Comparison of ENCODE assay signal across 16 cellular contexts in genomic region chr1:94623560-94624148, GRCh38.
DNase-seq lines count a peak whose midpoint lies in the region; ATAC-seq and TF ChIP-seq lines count a peak whose summit lies in the region.
"Had no signal": no experiment of that assay in that cellular context is flagged by ENCODE, and none has a peak within 500 bp of the region (broad histone marks: within the 10 kb centered on the region; RNA-seq: fewer than 3 reads in every experiment).

No MANE protein-coding gene starts in this region.

- peaks cover 22% of the 10 kb centered on the region for H3K4me1 Mint-ChIP-seq in brain
- H3K4me1 Mint-ChIP-seq: activated CD4-positive, alpha-beta T cell treated with anti-CD3 and anti-CD28 coated beads, Interleukin-2, amount 10 ng/mL, durations not matched to agents 24 days and 14 days; naive B cell had no signal

- no peak overlapping the region for H3K4me3 Mint-ChIP-seq in brain
- H3K4me3 Mint-ChIP-seq: activated CD4-positive, alpha-beta T cell treated with anti-CD3 and anti-CD28 coated beads, Interleukin-2, amount 10 ng/mL, durations not matched to agents 24 days and 14 days; activated T-cell treated with anti-CD3 and anti-CD28 coated beads, Interleukin-2, amount 50 U/mL, for 72 hours; naive B cell had no signal

- no peaks in the 10 kb centered on the region for H4K20me1 ChIP-seq in smooth muscle cell (ENCODE audit: low read depth)

- peaks cover 0 to 3% (median 0%) of the 10 kb centered on the region in 5 experiments for H3K9me3 Mint-ChIP-seq in brain
- H3K9me3 Mint-ChIP-seq: activated CD4-positive, alpha-beta T cell treated with anti-CD3 and anti-CD28 coated beads, Interleukin-2, amount 10 ng/mL, durations not matched to agents 24 days and 14 days; activated T-cell treated with anti-CD3 and anti-CD28 coated beads, Interleukin-2, amount 50 U/mL, for 72 hours had no signal

- TF ChIP-seq CTCF in brain (conservative IDR thresholded peaks at IDR 0.05) = no peak
- TF ChIP-seq CTCF in smooth muscle cell (IDR thresholded peaks at IDR 0.05; ENCODE audit: borderline replicate concordance, insufficient read depth, poor library complexity, severe bottlenecking) = no peak

- no peaks in the 10 kb centered on the region for H3K27me3 Mint-ChIP-seq in brain
- H3K27me3 Mint-ChIP-seq: activated CD4-positive, alpha-beta T cell treated with anti-CD3 and anti-CD28 coated beads, Interleukin-2, amount 10 ng/mL, durations not matched to agents 24 days and 14 days had no signal

- ATAC-seq in GM19467 (IDR thresholded peaks at IDR 0.05; ENCODE audit: unreplicated experiment) = no peak
- ATAC-seq: activated T-cell treated with anti-CD3 and anti-CD28 coated beads, Interleukin-2, amount 50 U/mL, for 72 hours; stimulated activated naive CD8-positive, alpha-beta T cell treated with anti-CD3 and anti-CD28 coated beads, Interleukin-15, Interleukin-2, amounts not matched to agents 100 U/mL and 50 U/mL, for 24 hours had no signal

- H3K9me3 ChIP-seq in HUES6 (ENCODE audit: control insufficient read depth, insufficient read depth, low read depth, low read length) (peaks cover 2% of the 10 kb centered on the region; the same call in 1 of the 2 replicates), smooth muscle cell (replicated peaks; ENCODE audit: low read depth) (no peaks in the 10 kb centered on the region)
- H3K9me3 ChIP-seq: ascending aorta had no signal

- no peak overlapping the region for H2AFZ ChIP-seq in smooth muscle cell (ENCODE audit: low read depth)

- peak overlapping the region; percentile 53 for H3K9ac ChIP-seq in HUES6 (ENCODE audit: low read length)
- H3K9ac ChIP-seq in smooth muscle cell (ENCODE audit: low read depth) = peak overlapping the region; percentile 84

- peaks cover 26% of the 10 kb centered on the region for H3F3A ChIP-seq in smooth muscle cell (ENCODE audit: low read depth)

- H3K27ac ChIP-seq in HUES6 (ENCODE audit: low read depth, low read length) = peak overlapping the region; percentile 44; the same call in 1 of the 2 replicates
- peak overlapping the region; percentile 97 for H3K27ac ChIP-seq in smooth muscle cell (ENCODE audit: low read depth)
- H3K27ac ChIP-seq: ascending aorta had no signal

- H3K4me2 ChIP-seq in smooth muscle cell = peak overlapping the region; percentile 68

- H3K27me3 ChIP-seq in HUES6 (ENCODE audit: control insufficient read depth, insufficient read depth, low read length) (no peaks in the 10 kb centered on the region; the same call in 1 of the 2 replicates), smooth muscle cell (ENCODE audit: low read depth) (no peaks in the 10 kb centered on the region)
- H3K27me3 ChIP-seq: ascending aorta had no signal

- no peaks in the 10 kb centered on the region for H3K79me2 ChIP-seq in smooth muscle cell (ENCODE audit: low read depth)

- no peaks in the 10 kb centered on the region for H3K36me3 Mint-ChIP-seq in brain

- peak overlapping the region in 3 of 5 experiments; percentile 9 to 53 (median 27) for H3K27ac Mint-ChIP-seq in brain
- H3K27ac Mint-ChIP-seq: activated CD4-positive, alpha-beta T cell treated with anti-CD3 and anti-CD28 coated beads, Interleukin-2, amount 10 ng/mL, durations not matched to agents 24 days and 14 days; activated T-cell treated with anti-CD3 and anti-CD28 coated beads, Interleukin-2, amount 50 U/mL, for 72 hours; naive B cell had no signal

- peaks cover 36% of the 10 kb centered on the region for H3K4me1 ChIP-seq in HUES6 (ENCODE audit: control insufficient read depth, insufficient read depth, low read length)
- peaks cover 33% of the 10 kb centered on the region for H3K4me1 ChIP-seq in smooth muscle cell (ENCODE audit: low read depth)
- H3K4me1 ChIP-seq: ascending aorta had no signal

- DNase-seq in kidney tubule cell (ENCODE audit: low spot score) (peak; percentile 65), smooth muscle cell (lab: John Stamatoyannopoulos, UW; ENCODE audit: unreplicated experiment) (no peak)
- no peak for DNase-seq in stimulated activated CD4-positive, alpha-beta T cell treated with anti-CD3 and anti-CD28 coated beads, Interleukin-1b, Interleukin-23, amount 100 ng/mL, for 48 hours
- no peak for DNase-seq in activated naive CD4-positive, alpha-beta T cell (lab: John Stamatoyannopoulos, UW)
- DNase-seq: activated CD4-positive, alpha-beta T cell treated with anti-CD3 and anti-CD28 coated beads, Interleukin-2, amount 10 ng/mL, durations not matched to agents 24 days and 14 days; activated T-cell treated with anti-CD3 and anti-CD28 coated beads, Interleukin-2, amount 50 U/mL, for 72 hours; effector memory CD4-positive, alpha-beta T cell; GF-D8; Kasumi-1; naive B cell; NCI-H1930; stimulated activated naive CD8-positive, alpha-beta T cell treated with anti-CD3 and anti-CD28 coated beads, Interleukin-15, Interleukin-2, amounts not matched to agents 100 U/mL and 50 U/mL, for 24 hours had no signal

- WGBS in smooth muscle cell (ENCODE audit: low lambda C conversion rate) = 11% methylated on average over 8 of the region's 8 CpGs

- no peak overlapping the region for H3K4me3 ChIP-seq in HUES6 (ENCODE audit: low read depth, low read length)
- no peak overlapping the region for H3K4me3 ChIP-seq in smooth muscle cell
- H3K4me3 ChIP-seq: ascending aorta had no signal

- no peaks in the 10 kb centered on the region for H3K36me3 ChIP-seq in HUES6 (ENCODE audit: control insufficient read depth, insufficient read depth, low read length)
- no peaks in the 10 kb centered on the region for H3K36me3 ChIP-seq in smooth muscle cell (ENCODE audit: low read depth)
- H3K36me3 ChIP-seq: ascending aorta had no signal
